ENCODE assay signal across 33 cellular contexts in genomic region chr4:73763877-73764276, GRCh38. TPM values are rescaled to one million over a fixed set of nuclear protein-coding genes. Genes with fewer than 3 reads are reported as not detected.
"Had no signal": no experiment of that assay in that cellular context is flagged by ENCODE, and none has a peak within 500 bp of the region (broad histone marks: within the 10 kb centered on the region; RNA-seq: fewer than 3 reads in every experiment).

No MANE protein-coding gene starts in this region.

- H3K9me3 ChIP-seq: ascending aorta, MG63, SJCRH30 had no signal

- ATAC-seq: activated CD8-positive, alpha-beta T cell treated with anti-CD3 and anti-CD28 coated beads for 36 hours; Right ventricle myocardium inferior had no signal

- H3K4me2 ChIP-seq: PC-9 had no signal

- H2AFZ ChIP-seq: PC-9 had no signal

- H3K36me3 Mint-ChIP-seq: activated naive CD4-positive, alpha-beta T cell treated with anti-CD3 and anti-CD28 coated beads, Interleukin-2, amount 50 U/mL, for 24 hours; activated naive CD8-positive, alpha-beta T cell treated with anti-CD3 and anti-CD28 coated beads, Interleukin-2, amount 10 ng/mL, durations not matched to agents 7 days and 5 days had no signal

- H3K9me3 Mint-ChIP-seq: activated CD4-positive, alpha-beta T cell treated with anti-CD3 and anti-CD28 coated beads, Interleukin-2, amount 10 ng/mL, durations not matched to agents 24 days and 14 days; activated CD8-positive, alpha-beta T cell treated with anti-CD3 and anti-CD28 coated beads for 36 hours; activated naive CD4-positive, alpha-beta T cell treated with anti-CD3 and anti-CD28 coated beads, Interleukin-2, amount 50 U/mL, for 24 hours; activated T-cell treated with anti-CD3 and anti-CD28 coated beads, Interleukin-2, amount 50 U/mL, for 24 hours; activated T-helper 2 cell treated with anti-CD3 and anti-CD28 coated beads, Interferon-gamma antibody, Interleukin-2, Interleukin-4, amounts not matched to agents 10 μg/mL and 5 μg/mL and 100 μg/mL, durations not matched to agents 14 hours and 24 hours and 36 hours; central memory CD8-positive, alpha-beta T cell had no signal

- H3K27ac Mint-ChIP-seq: activated CD4-positive, alpha-beta T cell treated with anti-CD3 and anti-CD28 coated beads, Interleukin-2, amount 10 ng/mL, durations not matched to agents 24 days and 14 days; activated CD8-positive, alpha-beta T cell treated with anti-CD3 and anti-CD28 coated beads for 36 hours; activated naive CD4-positive, alpha-beta T cell treated with anti-CD3 and anti-CD28 coated beads, Interleukin-2, amount 50 U/mL, for 24 hours; activated naive CD8-positive, alpha-beta T cell treated with anti-CD3 and anti-CD28 coated beads, Interleukin-2, amount 10 ng/mL, durations not matched to agents 7 days and 5 days; activated T-cell treated with anti-CD3 and anti-CD28 coated beads, Interleukin-2, amount 50 U/mL, for 24 hours; activated T-helper 2 cell treated with anti-CD3 and anti-CD28 coated beads, Interferon-gamma antibody, Interleukin-2, Interleukin-4, amounts not matched to agents 10 μg/mL and 5 μg/mL and 100 μg/mL, durations not matched to agents 14 hours and 24 hours and 36 hours had no signal

- H3K36me3 ChIP-seq: ascending aorta, cardiac muscle cell, MG63, SJCRH30 had no signal

- H3K4me1 Mint-ChIP-seq: activated CD4-positive, alpha-beta T cell treated with anti-CD3 and anti-CD28 coated beads, Interleukin-2, amount 10 ng/mL, durations not matched to agents 24 days and 14 days; activated naive CD4-positive, alpha-beta T cell treated with anti-CD3 and anti-CD28 coated beads, Interleukin-2, amount 50 U/mL, for 24 hours; activated naive CD8-positive, alpha-beta T cell treated with anti-CD3 and anti-CD28 coated beads, Interleukin-2, amount 10 ng/mL, durations not matched to agents 7 days and 5 days; central memory CD8-positive, alpha-beta T cell had no signal

- H3K4me3 Mint-ChIP-seq: activated CD4-positive, alpha-beta T cell treated with anti-CD3 and anti-CD28 coated beads, Interleukin-2, amount 10 ng/mL, durations not matched to agents 24 days and 14 days; activated CD8-positive, alpha-beta T cell treated with anti-CD3 and anti-CD28 coated beads for 36 hours; activated naive CD4-positive, alpha-beta T cell treated with anti-CD3 and anti-CD28 coated beads, Interleukin-2, amount 50 U/mL, for 24 hours; activated naive CD8-positive, alpha-beta T cell treated with anti-CD3 and anti-CD28 coated beads, Interleukin-2, amount 10 ng/mL, durations not matched to agents 7 days and 5 days; activated T-cell treated with anti-CD3 and anti-CD28 coated beads, Interleukin-2, amount 50 U/mL, for 24 hours; central memory CD8-positive, alpha-beta T cell had no signal

- H3K27ac ChIP-seq: ascending aorta, cardiac muscle cell, PC-9, RWPE1, SJCRH30, SK-N-MC had no signal

- FAIRE-seq: RCC 7860 had no signal

- H3K27me3 Mint-ChIP-seq: activated CD8-positive, alpha-beta T cell treated with anti-CD3 and anti-CD28 coated beads for 36 hours; activated naive CD4-positive, alpha-beta T cell treated with anti-CD3 and anti-CD28 coated beads, Interleukin-2, amount 50 U/mL, for 24 hours; activated naive CD8-positive, alpha-beta T cell treated with anti-CD3 and anti-CD28 coated beads, Interleukin-2, amount 10 ng/mL, durations not matched to agents 7 days and 5 days; activated T-cell treated with anti-CD3 and anti-CD28 coated beads, Interleukin-2, amount 50 U/mL, for 24 hours; central memory CD8-positive, alpha-beta T cell had no signal

- DNase-seq: activated CD4-positive, alpha-beta T cell treated with anti-CD3 and anti-CD28 coated beads, Interleukin-2, amount 10 ng/mL, durations not matched to agents 24 days and 14 days; activated CD4-positive, alpha-beta T cell treated with anti-CD3 and anti-CD28 coated beads, Interleukin-2, amount 50 U/mL, for 4 hours; activated CD8-positive, alpha-beta T cell treated with anti-CD3 and anti-CD28 coated beads for 36 hours; activated gamma-delta T cell; activated naive CD4-positive, alpha-beta T cell treated with Interleukin-2 at 50 U/mL for 16 hours; activated naive CD8-positive, alpha-beta T cell treated with anti-CD3 and anti-CD28 coated beads, Interleukin-2, amount 10 ng/mL, durations not matched to agents 7 days and 5 days; activated T-cell treated with anti-CD3 and anti-CD28 coated beads, Interleukin-2, amount 50 U/mL, for 24 hours; amygdala; Kasumi-1; KG1; NCI-H1048; NCI-H1436 treated with DMSO at 0.1 percent for 48 hours; NCI-H1694 treated with DMSO at 0.1 percent for 48 hours; NCI-H2029; NCI-H2171 treated with DMSO at 0.1 percent for 48 hours; NCI-H226; NCI-H446 treated with DMSO at 0.1 percent for 48 hours; NCI-H69; NCI-H82; NK-92 treated with Interleukin-12 subunit alpha and Interleukin-12 subunit beta, amount 100 ng/mL, for 24 hours; PC-9; SJCRH30; T1000 had no signal

- H3K4me3 ChIP-seq: ascending aorta, cardiac muscle cell, MG63, PC-9, SJCRH30, SK-N-MC had no signal

- H3K27me3 ChIP-seq: ascending aorta, cardiac muscle cell, MG63, SJCRH30 had no signal

- H3K4me1 ChIP-seq: ascending aorta, SJCRH30 had no signal

RNA-seq across cellular contexts. Expression of gene CXCL8, which starts 23.5 kb away (rescaled TPM):
- total RNA-seq: ascending aorta, cardiac muscle cell, Right ventricle myocardium inferior had no signal
- polyA plus RNA-seq: cardiac muscle cell had no signal
